ENCODE assay signal across 13 cellular contexts in the genomic region with DNA sequence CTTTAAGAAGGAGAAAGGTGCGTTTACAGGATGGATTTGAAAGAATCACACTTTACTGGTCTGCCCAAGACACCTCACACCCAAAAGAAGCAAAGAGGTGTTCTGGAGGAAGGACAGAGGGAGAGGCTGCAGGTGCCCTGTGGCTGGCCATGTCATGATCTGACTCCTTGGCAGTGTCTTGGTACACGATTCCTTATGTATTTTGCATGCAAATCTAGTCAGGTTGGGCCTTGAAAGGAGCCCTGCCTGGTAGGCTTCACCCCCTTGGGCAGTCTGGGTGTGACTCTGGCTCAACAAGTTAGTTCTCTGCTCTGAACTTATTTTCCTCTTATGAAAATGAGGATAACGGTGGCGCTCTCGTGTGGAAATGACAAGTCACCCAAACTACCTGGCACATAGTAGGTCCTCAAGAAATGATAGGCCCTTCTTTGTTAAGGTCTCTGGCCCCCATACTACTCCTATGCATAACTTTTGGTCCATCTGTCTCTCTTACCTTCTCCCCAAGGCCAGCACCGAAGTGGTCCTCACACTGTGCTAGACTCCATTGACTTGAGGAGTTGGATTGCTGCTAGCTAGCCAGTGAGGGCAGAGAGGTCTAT.
DNase-seq lines count a peak whose midpoint lies in the region; ATAC-seq and TF ChIP-seq lines count a peak whose summit lies in the region.
"Had no signal": no experiment of that assay in that cellular context is flagged by ENCODE, and none has a peak within 500 bp of the region (broad histone marks: within the 10 kb centered on the region; RNA-seq: fewer than 3 reads in every experiment).

No MANE protein-coding gene starts in this region.

- H3K27ac ChIP-seq in dorsolateral prefrontal cortex, result peak overlapping the region in 49 of 59 donors; percentile 5 to 90 (median 79)
- peak overlapping the region; percentile 30 for H3K27ac ChIP-seq in muscle layer of colon (ENCODE audit: low read depth, low read length)
- H3K27ac ChIP-seq in substantia nigra (ENCODE audit: low read depth, low read length, poor library complexity, severe bottlenecking), result peak overlapping the region; percentile 57
- H3K27ac ChIP-seq: SJCRH30 had no signal

- peaks cover 27% of the 10 kb centered on the region for H3K4me1 ChIP-seq in muscle layer of colon (ENCODE audit: insufficient read depth, low read length)

- peak overlapping the region; percentile 40; the same call in 1 of the 2 replicates for H3K4me3 ChIP-seq in WI38 (ENCODE audit: low read depth, low read length)
- H3K4me3 ChIP-seq in dorsolateral prefrontal cortex, result peak overlapping the region; percentile 27 to 72 (median 57)
- H3K4me3 ChIP-seq in muscle layer of colon (ENCODE audit: low read depth in 1 of 2, low read length in 2 of 2), result peak overlapping the region; percentile 42 to 51
- H3K4me3 ChIP-seq: SJCRH30 had no signal

- intact Hi-C loops in dorsolateral prefrontal cortex (cut with DNase I), result loop anchor here (2.0 to 10.0 kb wide), 5 partner anchors 45 to 213 kb away; a partner anchor contains a TSS

- H3K27me3 ChIP-seq in dorsolateral prefrontal cortex (no peaks in the 10 kb centered on the region), muscle layer of colon (ENCODE audit: control insufficient read depth in 1 of 2, insufficient read depth in 2 of 2, low read length in 2 of 2) (no peaks in the 10 kb centered on the region)
- H3K27me3 ChIP-seq: SJCRH30 had no signal

- DNase-seq in dorsolateral prefrontal cortex (no peak), substantia nigra (lab: John Stamatoyannopoulos, UW) (no peak), H4 (ENCODE audit: low spot score) (no peak), cerebellar nuclear complex (lab: John Stamatoyannopoulos, UW) (no peak)
- DNase-seq: activated CD4-positive, alpha-beta memory T cell treated with anti-CD3 and anti-CD28 coated beads, Interleukin-2, amount 10 ng/mL, durations not matched to agents 7 days and 5 days; CD4-positive, alpha-beta T cell; NCI-H1048; NCI-H226; SJCRH30; stimulated activated CD4-positive, alpha-beta T cell treated with anti-CD3 and anti-CD28 coated beads, Interleukin-1b, Interleukin-23, amount 100 ng/mL, for 48 hours had no signal

- H3K36me3 ChIP-seq in muscle layer of colon (ENCODE audit: insufficient read depth, low read length), result no peaks in the 10 kb centered on the region
- H3K36me3 ChIP-seq: SJCRH30 had no signal

- no peaks in the 10 kb centered on the region for H3K9me3 ChIP-seq in muscle layer of colon (ENCODE audit: low read length)
- H3K9me3 ChIP-seq: SJCRH30 had no signal

- ATAC-seq in GM19395 (IDR thresholded peaks at IDR 0.05; ENCODE audit: unreplicated experiment), result no peak

- TF ChIP-seq CTCF in WI38 (IDR thresholded peaks at IDR 0.05; ENCODE audit: low read depth, low read length) (no peak), dorsolateral prefrontal cortex (IDR thresholded peaks at IDR 0.05 in 54 of 56, conservative IDR thresholded peaks at IDR 0.05 in 2 of 56; ENCODE audit: low read depth in 1 of 56, partially characterized antibody in 56 of 56) (peak in 2 of 56 donors; percentile 2 to 7)

- H3K9ac ChIP-seq in muscle layer of colon (ENCODE audit: low read length), result no peak overlapping the region
